In genomic region chr4:5956285-5957021, GRCh38 we compare ENCODE assay signal across 1 cellular context.
TF ChIP-seq lines count a peak whose summit lies in the region.

No MANE protein-coding gene starts in this region.

TF ChIP-seq in K562, 482 proteins besides CTCF, POLR2A, EP300 and RAD21 (continued from another document):
- TF ChIP-seq ATF2 (CRISPR knock-in tag; IDR thresholded peaks at IDR 0.05), result no peak
- TF ChIP-seq ZNF717 (CRISPR knock-in tag; IDR thresholded peaks at IDR 0.05), result no peak
- TF ChIP-seq TCF3 (CRISPR knock-in tag; IDR thresholded peaks at IDR 0.05), result no peak
- TF ChIP-seq HDAC2 (IDR thresholded peaks at IDR 0.05), result no peak
- TF ChIP-seq STAG1 (CRISPR knock-in tag; IDR thresholded peaks at IDR 0.05; ENCODE audit: borderline replicate concordance), result no peak
- TF ChIP-seq CHD2 (IDR thresholded peaks at IDR 0.05; ENCODE audit: low read depth, low read length), result no peak
- peak; percentile 71; the same call in 1 of the 2 replicates for TF ChIP-seq ZNF436 (CRISPR knock-in tag; IDR thresholded peaks at IDR 0.05)
- TF ChIP-seq ZC3H8 (IDR thresholded peaks at IDR 0.05), result no peak
- TF ChIP-seq MEIS2 (IDR thresholded peaks at IDR 0.05; ENCODE audit: partially characterized antibody), result peak; percentile 68
- TF ChIP-seq MEF2A (IDR thresholded peaks at IDR 0.05; ENCODE audit: control insufficient read depth, low read depth, low read length), result no peak
- no peak for TF ChIP-seq POLR3G (IDR thresholded peaks at IDR 0.05; ENCODE audit: extremely low read depth, insufficient read length, insufficient replicate concordance)
- TF ChIP-seq WHSC1 (IDR thresholded peaks at IDR 0.05; ENCODE audit: low read length), result no peak
- TF ChIP-seq HMGXB4 (CRISPR knock-in tag; IDR thresholded peaks at IDR 0.05), result no peak
- no peak for TF ChIP-seq SMARCB1 (IDR thresholded peaks at IDR 0.05; ENCODE audit: insufficient read length, low read depth)
- no peak for TF ChIP-seq POLR2H (tag; IDR thresholded peaks at IDR 0.05; ENCODE audit: low read depth)
- TF ChIP-seq RFX1 (IDR thresholded peaks at IDR 0.05), result no peak
- TF ChIP-seq TRIM28 (IDR thresholded peaks at IDR 0.05), result no peak
- no peak for TF ChIP-seq EWSR1 (IDR thresholded peaks at IDR 0.05; ENCODE audit: borderline replicate concordance, low read depth, partially characterized antibody)
- no peak for TF ChIP-seq ZNF408 (CRISPR knock-in tag; IDR thresholded peaks at IDR 0.05; ENCODE audit: low read depth)
- TF ChIP-seq ZNF124 (CRISPR knock-in tag; IDR thresholded peaks at IDR 0.05), result no peak
- TF ChIP-seq PBX2 (CRISPR knock-in tag; IDR thresholded peaks at IDR 0.05; ENCODE audit: low read depth), result no peak
- TF ChIP-seq PBX2 (tag; conservative IDR thresholded peaks at IDR 0.05; ENCODE audit: low read depth), result peak; percentile 82
- no peak for TF ChIP-seq SIN3B (IDR thresholded peaks at IDR 0.05; ENCODE audit: low read depth)
- TF ChIP-seq THAP7 (CRISPR knock-in tag; IDR thresholded peaks at IDR 0.05), result no peak
- TF ChIP-seq POLR2AphosphoS2 (IDR thresholded peaks at IDR 0.05; ENCODE audit: low read length), result no peak
- no peak for TF ChIP-seq CBX2 (IDR thresholded peaks at IDR 0.05; ENCODE audit: insufficient read depth, low read length, poor library complexity, severe bottlenecking)
